In genomic region chr5:52799358-52799982, GRCh38 we compare ENCODE assay signal across 8 cellular contexts. TPM values are rescaled to one million over a fixed set of nuclear protein-coding genes. Genes with fewer than 3 reads are reported as not detected.
DNase-seq lines count a peak whose midpoint lies in the region; FAIRE-seq and TF ChIP-seq lines count a peak whose summit lies in the region.

No MANE protein-coding gene starts in this region.

- H3K4me1 ChIP-seq in Karpas-422 (ENCODE audit: low read length) (peaks cover 39% of the 10 kb centered on the region), iPS-18a (ENCODE audit: control insufficient read depth, low read depth, low read length) (peaks cover 21% of the 10 kb centered on the region), small intestine (ENCODE audit: control insufficient read depth in 2 of 2, insufficient read depth in 1 of 2, low read depth in 1 of 2, low read length in 1 of 2) (peaks cover 5% of the 10 kb centered on the region in 2 donors)

- H3K9me3 ChIP-seq in Karpas-422 (ENCODE audit: low read length) (no peaks in the 10 kb centered on the region), iPS-18a (ENCODE audit: control insufficient read depth, low read depth, low read length) (no peaks in the 10 kb centered on the region), small intestine (ENCODE audit: control insufficient read depth, low read depth) (no peaks in the 10 kb centered on the region)

- H3K9ac ChIP-seq in Karpas-422 (ENCODE audit: low read length) (peak overlapping the region; percentile 83), iPS-18a (ENCODE audit: low read length) (peak overlapping the region; percentile 71)

- 0 to 1% (median 1%) methylated on average over 19 of the region's 19 CpGs for WGBS in small intestine, 3 donors

- H3K4me2 ChIP-seq in Karpas-422 (ENCODE audit: low read depth, low read length, poor library complexity, severe bottlenecking): peak overlapping the region; percentile 97

- TF ChIP-seq CTCF in astrocyte of the cerebellum (IDR thresholded peaks at IDR 0.05; ENCODE audit: low read depth, low read length, missing control alignments): no peak

- no peak for TF ChIP-seq POLR2A in H54 (IDR thresholded peaks at IDR 0.05; ENCODE audit: low read depth, low read length)

- H3K9me2 ChIP-seq in Karpas-422 (replicated peaks; ENCODE audit: insufficient read depth, low read length): no peaks in the 10 kb centered on the region

- peak; percentile 48 for DNase-seq in NCI-H82 (lab: John Stamatoyannopoulos, UW)
- DNase-seq in NCI-H82 treated with DMSO at 0.1 percent for 48 hours (lab: John Stamatoyannopoulos, UW; ENCODE audit: unreplicated experiment): no peak
- peak; percentile 20 for DNase-seq in H54 (ENCODE audit: insufficient read length, low spot score)
- DNase-seq in Karpas-422: peak; percentile 63
- no peak for DNase-seq in astrocyte of the cerebellum (ENCODE audit: low read depth)
- peak; percentile 53 for DNase-seq in small intestine
- DNase-seq in NOMO-1 treated with DMSO at 0.1 percent for 48 hours (lab: John Stamatoyannopoulos, UW; ENCODE audit: unreplicated experiment): no peak

- peaks cover 18% of the 10 kb centered on the region for H4K20me1 ChIP-seq in Karpas-422 (ENCODE audit: insufficient read depth, low read depth, low read length)

- no peak for FAIRE-seq in H54 (lab: Jason Lieb, UNC)
- no peak for FAIRE-seq in small intestine (lab: Jason Lieb, UNC)

- H3K27ac ChIP-seq in Karpas-422 (ENCODE audit: low read length) (0 out of 2 replicates have a peak overlapping the region, but pooled peaks have one; percentile 70), iPS-18a (ENCODE audit: low read length) (peak overlapping the region; percentile 64), small intestine (ENCODE audit: low read depth in 1 of 2, low read length in 1 of 2) (peak overlapping the region; percentile 76 to 93)

- H3K36me3 ChIP-seq in Karpas-422 (ENCODE audit: insufficient read depth, low read length) (peaks cover 19% of the 10 kb centered on the region), iPS-18a (ENCODE audit: control insufficient read depth, low read depth, low read length) (no peaks in the 10 kb centered on the region), small intestine (ENCODE audit: control insufficient read depth in 2 of 2, insufficient read depth in 2 of 2, low read length in 2 of 2) (peaks cover 0 to 2% of the 10 kb centered on the region in 2 donors)

- H2AFZ ChIP-seq in Karpas-422 (ENCODE audit: low read length): peak overlapping the region; percentile 99

- peak overlapping the region; percentile 71 for H3K4me3 ChIP-seq in Karpas-422 (ENCODE audit: low read length)
- peak overlapping the region; percentile 69 for H3K4me3 ChIP-seq in astrocyte of the cerebellum (ENCODE audit: low read depth, low read length)
- H3K4me3 ChIP-seq in iPS-18a (ENCODE audit: low read length): peak overlapping the region; percentile 98
- peak overlapping the region; percentile 30 to 74 for H3K4me3 ChIP-seq in small intestine (ENCODE audit: low read depth in 1 of 2, low read length in 2 of 2)

- in situ Hi-C loops in astrocyte of the cerebellum (cut with HindIII; ENCODE audit: low sequenced_read_pairs): no loop called here

- peaks cover 25% of the 10 kb centered on the region for H3K79me2 ChIP-seq in Karpas-422 (ENCODE audit: low read length)

- no peaks in the 10 kb centered on the region for H3K27me3 ChIP-seq in Karpas-422 (ENCODE audit: low read length)
- H3K27me3 ChIP-seq in iPS-18a (ENCODE audit: control insufficient read depth, insufficient read depth, low read length): no peaks in the 10 kb centered on the region
- H3K27me3 ChIP-seq in small intestine (ENCODE audit: control insufficient read depth in 2 of 2, insufficient read depth in 2 of 2, low read length in 2 of 2): no peaks in the 10 kb centered on the region

RNA-seq across cellular contexts. Expression of gene ITGA1, which starts 11.8 kb away (rescaled TPM):
- total RNA-seq in Karpas-422 (2014; rRNA removed; shearing (Covaris generic); ENCODE audit: low replicate concordance): not detected in 2 replicates
- polyA plus RNA-seq in small intestine: 1 to 10 TPM; 1.6 to 7.5 (median 2.4) TPM

RNA-seq across cellular contexts. Expression of gene PELO, which starts 11.8 kb away (rescaled TPM):
- total RNA-seq in Karpas-422 (2014; rRNA removed; shearing (Covaris generic); ENCODE audit: low replicate concordance): 8.0 and 8.4 TPM in 2 replicates
- 1 to 10 TPM; 4.0 to 9.7 (median 9.0) TPM for polyA plus RNA-seq in small intestine

Comparison
In these comparisons a context has a peak if more than half of its experiments do, and no peak if none do; other contexts are left out.
1. DNase-seq: peak in NCI-H82 (single experiment), H54 (single experiment), Karpas-422 (single experiment) and small intestine (single experiment); none in NCI-H82 treated with DMSO at 0.1 percent for 48 hours (single experiment), astrocyte of the cerebellum (single experiment) and NOMO-1 treated with DMSO at 0.1 percent for 48 hours (single experiment).
2. Peak in every context shown above with its lines, with median percentiles within 50 percentile points of each other: H3K27ac ChIP-seq and H3K4me3 ChIP-seq.